In the genomic region with DNA sequence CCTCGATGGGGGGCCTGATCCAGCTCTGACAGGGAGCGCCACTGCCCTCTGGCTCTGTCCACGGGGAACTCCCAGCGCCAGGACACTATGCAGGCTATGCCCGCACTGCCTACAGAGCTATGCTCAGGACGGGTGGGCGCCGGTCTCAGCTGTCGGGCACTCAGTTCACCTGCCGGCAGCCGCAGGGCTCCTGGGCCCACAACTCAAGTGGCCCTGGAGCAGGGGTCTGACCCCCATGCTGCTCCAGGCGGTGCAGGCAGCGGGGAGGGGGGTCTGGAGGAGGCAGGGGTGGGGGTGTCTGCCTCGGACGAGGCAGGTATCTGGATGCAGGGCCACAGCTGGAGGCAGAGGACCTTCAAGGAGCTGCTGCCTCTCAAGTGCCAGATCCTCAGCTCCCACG, we compare ENCODE assay signal across 35 cellular contexts.
"Had no signal": no experiment of that assay in that cellular context is flagged by ENCODE, and none has a peak within 500 bp of the region (broad histone marks: within the 10 kb centered on the region; RNA-seq: fewer than 3 reads in every experiment).

No MANE protein-coding gene starts in this region.

- H3K4me1 Mint-ChIP-seq: activated CD4-positive, alpha-beta T cell treated with anti-CD3 and anti-CD28 coated beads for 36 hours; activated CD4-positive, alpha-beta T cell treated with anti-CD3 and anti-CD28 coated beads, Interleukin-2, amount 10 ng/mL, durations not matched to agents 24 days and 14 days; activated CD8-positive, alpha-beta memory T cell treated with anti-CD3 and anti-CD28 coated beads, Interleukin-2, amount 10 ng/mL, durations not matched to agents 7 days and 5 days; activated naive CD4-positive, alpha-beta T cell treated with anti-CD3 and anti-CD28 coated beads, Interleukin-2, amount 50 U/mL, for 24 hours; activated naive CD8-positive, alpha-beta T cell treated with anti-CD3 and anti-CD28 coated beads for 36 hours; activated naive CD8-positive, alpha-beta T cell treated with anti-CD3 and anti-CD28 coated beads, Interleukin-2, amount 50 U/mL, for 24 hours; T-helper 17 cell had no signal

- ATAC-seq: activated CD4-positive, alpha-beta T cell treated with anti-CD3 and anti-CD28 coated beads for 36 hours; activated CD8-positive, alpha-beta memory T cell treated with anti-CD3 and anti-CD28 coated beads, Interleukin-2, amount 10 ng/mL, durations not matched to agents 7 days and 5 days; activated CD8-positive, alpha-beta T cell treated with anti-CD3 and anti-CD28 coated beads, Interleukin-2, amount 10 ng/mL, durations not matched to agents 7 days and 5 days; activated naive CD8-positive, alpha-beta T cell treated with anti-CD3 and anti-CD28 coated beads, Interleukin-2, amount 50 U/mL, for 24 hours; heart left ventricle; T-helper 17 cell had no signal

- H3K27ac Mint-ChIP-seq: activated CD4-positive, alpha-beta memory T cell treated with anti-CD3 and anti-CD28 coated beads for 36 hours; activated CD4-positive, alpha-beta T cell treated with anti-CD3 and anti-CD28 coated beads for 36 hours; activated CD4-positive, alpha-beta T cell treated with anti-CD3 and anti-CD28 coated beads, Interleukin-2, amount 10 ng/mL, durations not matched to agents 24 days and 14 days; activated CD8-positive, alpha-beta memory T cell treated with anti-CD3 and anti-CD28 coated beads, Interleukin-2, amount 10 ng/mL, durations not matched to agents 7 days and 5 days; activated CD8-positive, alpha-beta T cell treated with anti-CD3 and anti-CD28 coated beads, Interleukin-2, amount 10 ng/mL, durations not matched to agents 7 days and 5 days; activated naive CD4-positive, alpha-beta T cell treated with anti-CD3 and anti-CD28 coated beads for 36 hours; activated naive CD4-positive, alpha-beta T cell treated with anti-CD3 and anti-CD28 coated beads, Interleukin-2, amount 50 U/mL, for 24 hours; activated naive CD8-positive, alpha-beta T cell treated with anti-CD3 and anti-CD28 coated beads for 36 hours; activated naive CD8-positive, alpha-beta T cell treated with anti-CD3 and anti-CD28 coated beads, Interleukin-2, amount 50 U/mL, for 24 hours; activated T-helper 1 cell treated with anti-CD3 and anti-CD28 coated beads, Interleukin-12 subunit alpha, Interleukin-12 subunit beta, Interleukin-2, Interleukin-4 antibody, amounts not matched to agents 30 ng/mL and 10 ng/mL and 1 ng/mL, durations not matched to agents 14 hours and 24 hours and 36 hours; activated T-helper 2 cell treated with anti-CD3 and anti-CD28 coated beads, Interferon-gamma antibody, Interleukin-2, Interleukin-4, amounts not matched to agents 10 μg/mL and 5 μg/mL and 100 μg/mL, durations not matched to agents 14 hours and 24 hours and 36 hours; T-helper 17 cell; T-helper 2 cell treated with Interferon-gamma antibody and Interleukin-4, amounts not matched to agents 5 μg/mL and 100 μg/mL, for 36 hours had no signal

- H3K4me3 ChIP-seq: adrenal gland, breast epithelium, cardiac muscle cell, colonic mucosa, esophagus squamous epithelium, heart left ventricle had no signal

- H3K36me3 Mint-ChIP-seq: activated CD4-positive, alpha-beta memory T cell treated with anti-CD3 and anti-CD28 coated beads for 36 hours; activated CD8-positive, alpha-beta memory T cell treated with anti-CD3 and anti-CD28 coated beads, Interleukin-2, amount 10 ng/mL, durations not matched to agents 7 days and 5 days; activated naive CD4-positive, alpha-beta T cell treated with anti-CD3 and anti-CD28 coated beads, Interleukin-2, amount 50 U/mL, for 24 hours; activated naive CD8-positive, alpha-beta T cell treated with anti-CD3 and anti-CD28 coated beads for 36 hours; brain had no signal

- H3K36me3 ChIP-seq: breast epithelium, colonic mucosa had no signal

- H3K9me3 ChIP-seq: adrenal gland, breast epithelium, colonic mucosa, esophagus squamous epithelium, heart left ventricle had no signal

- H3K4me3 Mint-ChIP-seq: activated CD4-positive, alpha-beta memory T cell treated with anti-CD3 and anti-CD28 coated beads for 36 hours; activated CD4-positive, alpha-beta T cell treated with anti-CD3 and anti-CD28 coated beads for 36 hours; activated CD4-positive, alpha-beta T cell treated with anti-CD3 and anti-CD28 coated beads, Interleukin-2, amount 10 ng/mL, durations not matched to agents 24 days and 14 days; activated CD8-positive, alpha-beta memory T cell treated with anti-CD3 and anti-CD28 coated beads, Interleukin-2, amount 10 ng/mL, durations not matched to agents 7 days and 5 days; activated CD8-positive, alpha-beta T cell treated with anti-CD3 and anti-CD28 coated beads, Interleukin-2, amount 10 ng/mL, durations not matched to agents 7 days and 5 days; activated naive CD4-positive, alpha-beta T cell treated with anti-CD3 and anti-CD28 coated beads for 36 hours; activated naive CD4-positive, alpha-beta T cell treated with anti-CD3 and anti-CD28 coated beads, Interleukin-2, amount 50 U/mL, for 24 hours; activated naive CD8-positive, alpha-beta T cell treated with anti-CD3 and anti-CD28 coated beads for 36 hours; activated naive CD8-positive, alpha-beta T cell treated with anti-CD3 and anti-CD28 coated beads, Interleukin-2, amount 50 U/mL, for 24 hours; activated T-helper 1 cell treated with anti-CD3 and anti-CD28 coated beads, Interleukin-12 subunit alpha, Interleukin-12 subunit beta, Interleukin-2, Interleukin-4 antibody, amounts not matched to agents 30 ng/mL and 10 ng/mL and 1 ng/mL, durations not matched to agents 14 hours and 24 hours and 36 hours; brain; T-helper 17 cell; T-helper 2 cell treated with Interferon-gamma antibody and Interleukin-4, amounts not matched to agents 5 μg/mL and 100 μg/mL, for 36 hours had no signal

- H3K9me3 Mint-ChIP-seq: activated CD4-positive, alpha-beta memory T cell treated with anti-CD3 and anti-CD28 coated beads for 36 hours; activated CD4-positive, alpha-beta T cell treated with anti-CD3 and anti-CD28 coated beads, Interleukin-2, amount 10 ng/mL, durations not matched to agents 24 days and 14 days; activated naive CD4-positive, alpha-beta T cell treated with anti-CD3 and anti-CD28 coated beads for 36 hours; activated naive CD4-positive, alpha-beta T cell treated with anti-CD3 and anti-CD28 coated beads, Interleukin-2, amount 50 U/mL, for 24 hours; activated naive CD8-positive, alpha-beta T cell treated with anti-CD3 and anti-CD28 coated beads for 36 hours; activated naive CD8-positive, alpha-beta T cell treated with anti-CD3 and anti-CD28 coated beads, Interleukin-2, amount 50 U/mL, for 24 hours; activated T-helper 1 cell treated with anti-CD3 and anti-CD28 coated beads, Interleukin-12 subunit alpha, Interleukin-12 subunit beta, Interleukin-2, Interleukin-4 antibody, amounts not matched to agents 30 ng/mL and 10 ng/mL and 1 ng/mL, durations not matched to agents 14 hours and 24 hours and 36 hours; activated T-helper 2 cell treated with anti-CD3 and anti-CD28 coated beads, Interferon-gamma antibody, Interleukin-2, Interleukin-4, amounts not matched to agents 10 μg/mL and 5 μg/mL and 100 μg/mL, durations not matched to agents 14 hours and 24 hours and 36 hours; brain; T-helper 2 cell treated with Interferon-gamma antibody and Interleukin-4, amounts not matched to agents 5 μg/mL and 100 μg/mL, for 36 hours had no signal

- H3K27ac ChIP-seq: adrenal gland, breast epithelium, cardiac muscle cell, colonic mucosa, epithelial cell of prostate, esophagus squamous epithelium, heart left ventricle had no signal

- H3K27me3 Mint-ChIP-seq: activated CD4-positive, alpha-beta memory T cell treated with anti-CD3 and anti-CD28 coated beads for 36 hours; activated CD4-positive, alpha-beta T cell treated with anti-CD3 and anti-CD28 coated beads for 36 hours; activated CD4-positive, alpha-beta T cell treated with anti-CD3 and anti-CD28 coated beads, Interleukin-2, amount 10 ng/mL, durations not matched to agents 24 days and 14 days; activated CD8-positive, alpha-beta memory T cell treated with anti-CD3 and anti-CD28 coated beads, Interleukin-2, amount 10 ng/mL, durations not matched to agents 7 days and 5 days; activated naive CD4-positive, alpha-beta T cell treated with anti-CD3 and anti-CD28 coated beads, Interleukin-2, amount 50 U/mL, for 24 hours; activated naive CD8-positive, alpha-beta T cell treated with anti-CD3 and anti-CD28 coated beads for 36 hours; activated naive CD8-positive, alpha-beta T cell treated with anti-CD3 and anti-CD28 coated beads, Interleukin-2, amount 50 U/mL, for 24 hours; T-helper 17 cell had no signal

- DNase-seq: activated CD4-positive, alpha-beta memory T cell treated with anti-CD3 and anti-CD28 coated beads for 36 hours; activated CD4-positive, alpha-beta T cell treated with anti-CD3 and anti-CD28 coated beads for 36 hours; activated CD4-positive, alpha-beta T cell treated with anti-CD3 and anti-CD28 coated beads, Interleukin-2, amount 10 ng/mL, durations not matched to agents 24 days and 14 days; activated CD4-positive, CD25-positive, alpha-beta regulatory T cell; activated CD4-positive, CD25-positive, alpha-beta regulatory T cell treated with anti-CD3 and anti-CD28 coated beads, Interleukin-2, amount 50 U/mL, for 72 hours; activated CD8-positive, alpha-beta memory T cell treated with anti-CD3 and anti-CD28 coated beads, Interleukin-2, amount 10 ng/mL, durations not matched to agents 7 days and 5 days; activated CD8-positive, alpha-beta memory T cell treated with anti-CD3 and anti-CD28 coated beads, Interleukin-2, amount 50 U/mL, for 4 hours; activated CD8-positive, alpha-beta T cell treated with anti-CD3 and anti-CD28 coated beads, Interleukin-2, amount 10 ng/mL, durations not matched to agents 7 days and 5 days; activated effector memory CD4-positive, alpha-beta T cell treated with anti-CD3 and anti-CD28 coated beads, Interleukin-2, amount 50 U/mL, for 16 hours; activated naive CD4-positive, alpha-beta T cell treated with anti-CD3 and anti-CD28 coated beads for 36 hours; activated naive CD8-positive, alpha-beta T cell treated with anti-CD3 and anti-CD28 coated beads for 36 hours; activated naive CD8-positive, alpha-beta T cell treated with anti-CD3 and anti-CD28 coated beads, Interleukin-2, amount 50 U/mL, for 24 hours; activated T-cell treated with anti-CD3 and anti-CD28 coated beads, Interleukin-2, amount 50 U/mL, for 1 hour; activated T-cell treated with anti-CD3 and anti-CD28 coated beads, Interleukin-2, amount 50 U/mL, for 48 hours; adrenal gland; amygdala; aorta; central memory CD4-positive, alpha-beta T cell; cerebellar nuclear complex; colonic mucosa; effector memory CD4-positive, alpha-beta T cell; esophagus squamous epithelium; foreskin melanocyte; T-helper 1 cell; T-helper 17 cell; T1000 had no signal

- H3K27me3 ChIP-seq: adrenal gland, breast epithelium, cardiac muscle cell, colonic mucosa, esophagus squamous epithelium, heart left ventricle had no signal
